1 cellular context compared by ENCODE assay signal in genomic region chr7:107007892-107008287, GRCh38.
TF ChIP-seq lines count a peak whose summit lies in the region.

No MANE protein-coding gene starts in this region.

TF ChIP-seq in GM23338, 12 proteins besides CTCF, POLR2A, EP300 and RAD21 (continued from another document):
- TF ChIP-seq ZNF462 (CRISPR knock-in tag; IDR thresholded peaks at IDR 0.05) (no peak), JUNB (IDR thresholded peaks at IDR 0.05; ENCODE audit: unreplicated experiment) (no peak)
